In genomic region chr4:41132055-41132683, GRCh38 we compare ENCODE assay signal across 15 cellular contexts.
DNase-seq lines count a peak whose midpoint lies in the region; FAIRE-seq and TF ChIP-seq lines count a peak whose summit lies in the region.
"Had no signal": no experiment of that assay in that cellular context is flagged by ENCODE, and none has a peak within 500 bp of the region (broad histone marks: within the 10 kb centered on the region; RNA-seq: fewer than 3 reads in every experiment).

No MANE protein-coding gene starts in this region.

- no peaks in the 10 kb centered on the region; the same call in 1 of the 2 replicates for H3K79me1 ChIP-seq in H1 (ENCODE audit: low read depth, low read length)

- TF ChIP-seq CTCF in H1 (IDR thresholded peaks at IDR 0.05; ENCODE audit: control extremely low read depth in 1 of 3, insufficient read depth in 1 of 3, low read depth in 1 of 3, low read length in 3 of 3) (no peak), parathyroid adenoma (IDR thresholded peaks at IDR 0.05) (no peak), ovary (IDR thresholded peaks at IDR 0.05) (no peak), glutamatergic neuron (IDR thresholded peaks at IDR 0.05; ENCODE audit: partially characterized antibody, unreplicated experiment) (no peak)

- 89% methylated on average over 2 of the region's 2 CpGs; no CpG with 5 or more reads in 1 of the 2 experiments for WGBS in H1 (ENCODE audit: extremely low coverage in 1 of 2, insufficient coverage in 1 of 2, insufficient read length in 1 of 2, insufficient replicate concordance in 2 of 2, low coverage in 1 of 2, low lambda C conversion rate in 2 of 2, missing lambda C conversion rate in 1 of 2), 2 experiments
- WGBS in ovary, 3 donors: 56 to 74% (median 57%) methylated on average over 2 of the region's 2 CpGs

- H3K27ac Mint-ChIP-seq in activated naive CD4-positive, alpha-beta T cell treated with anti-CD3 and anti-CD28 coated beads, Interleukin-2, amount 10 ng/mL, durations not matched to agents 7 days and 5 days: no peak overlapping the region
- H3K27ac Mint-ChIP-seq in glutamatergic neuron (ENCODE audit: unreplicated experiment): no peak overlapping the region
- H3K27ac Mint-ChIP-seq: activated naive CD8-positive, alpha-beta T cell treated with anti-CD3 and anti-CD28 coated beads, Interleukin-2, amount 50 U/mL, for 24 hours; B cell had no signal

- H3K36me3 ChIP-seq in H1 (ENCODE audit: control insufficient read depth in 2 of 4, insufficient read depth in 4 of 4, low read length in 3 of 4) (no peaks in the 10 kb centered on the region), parathyroid adenoma (ENCODE audit: control insufficient read depth, insufficient read depth, low read length) (no peaks in the 10 kb centered on the region), ovary (no peaks in the 10 kb centered on the region)
- H3K36me3 ChIP-seq: uterus had no signal

- H2BK120ac ChIP-seq in H1 (replicated peaks; ENCODE audit: low read depth, low read length): no peak overlapping the region

- H3K56ac ChIP-seq in H1 (replicated peaks; ENCODE audit: insufficient read length, low read depth, low read length): no peak overlapping the region

- H3K27me3 ChIP-seq in H1 (replicated peaks in 1 of 4; ENCODE audit: control insufficient read depth in 3 of 4, extremely low read depth in 1 of 4, insufficient read depth in 3 of 4, low read length in 3 of 4) (no peaks in the 10 kb centered on the region), parathyroid adenoma (ENCODE audit: control insufficient read depth, insufficient read depth, low read length) (no peaks in the 10 kb centered on the region), ovary (no peaks in the 10 kb centered on the region)
- H3K27me3 ChIP-seq: uterus had no signal

- H3K4ac ChIP-seq in H1 (replicated peaks; ENCODE audit: insufficient read length, low read depth, low read length): no peak overlapping the region

- H2BK15ac ChIP-seq in H1 (ENCODE audit: low read length): no peak overlapping the region

- intact Hi-C loops in ovary (cut with DNase I): no loop called here

- TF ChIP-seq RAD21 in H1 (IDR thresholded peaks at IDR 0.05 in 1 of 2, conservative IDR thresholded peaks at IDR 0.05 in 1 of 2; ENCODE audit: low read depth in 2 of 2, low read length in 2 of 2): no peak

- H3K4me3 ChIP-seq in H1 (ENCODE audit: extremely low read depth in 1 of 4, insufficient read depth in 2 of 4, low read depth in 3 of 4, low read length in 4 of 4): no peak overlapping the region
- H3K4me3 ChIP-seq in parathyroid adenoma (ENCODE audit: low read depth, low read length): no peak overlapping the region
- H3K4me3 ChIP-seq in ovary: no peak overlapping the region
- H3K4me3 ChIP-seq: GM12878, PC-9, uterus had no signal

- TF ChIP-seq POLR2A in H1 (IDR thresholded peaks at IDR 0.05; ENCODE audit: control extremely low read depth in 1 of 2, low read depth in 2 of 2, low read length in 2 of 2) (no peak), ovary (IDR thresholded peaks at IDR 0.05) (no peak)

- H4K8ac ChIP-seq in H1 (ENCODE audit: extremely low read depth, insufficient read depth, low read length): no peak overlapping the region

- H3K9me3 ChIP-seq in H1 (ENCODE audit: insufficient read depth in 2 of 2, low read depth in 1 of 2, low read length in 1 of 2) (no peaks in the 10 kb centered on the region), parathyroid adenoma (ENCODE audit: control insufficient read depth, low read length) (no peaks in the 10 kb centered on the region), ovary (no peaks in the 10 kb centered on the region)
- H3K9me3 ChIP-seq: uterus had no signal

- no peak overlapping the region for H3K9ac ChIP-seq in H1 (replicated peaks in 1 of 4; ENCODE audit: extremely low read depth in 1 of 4, low read depth in 3 of 4, low read length in 3 of 4)
- H3K9ac ChIP-seq in parathyroid adenoma: no peak overlapping the region

- no peak overlapping the region for H2BK12ac ChIP-seq in H1 (ENCODE audit: low read depth, low read length)

- H3K4me1 ChIP-seq in H1 (replicated peaks in 1 of 4; ENCODE audit: control insufficient read depth in 3 of 4, insufficient read depth in 4 of 4, low read length in 3 of 4) (peaks cover 9 to 23% (median 14%) of the 10 kb centered on the region in 4 experiments), parathyroid adenoma (no peaks in the 10 kb centered on the region), ovary (ENCODE audit: insufficient read depth) (peaks cover 16% of the 10 kb centered on the region)

- peaks cover 3 to 34% of the 10 kb centered on the region in 2 experiments; a peak in 2 of 4 replicates for H3K79me2 ChIP-seq in H1 (ENCODE audit: control insufficient read depth in 1 of 2, insufficient read depth in 2 of 2, low read length in 2 of 2)
- peaks cover 2% of the 10 kb centered on the region for H3K79me2 ChIP-seq in parathyroid adenoma

- H3K23me2 ChIP-seq in H1 (ENCODE audit: low read depth, low read length): peaks cover 5% of the 10 kb centered on the region

- no peak overlapping the region for H2BK5ac ChIP-seq in H1 (ENCODE audit: low read depth, low read length)

- H2AK5ac ChIP-seq in H1 (ENCODE audit: low read depth, low read length): no peak overlapping the region

- no peaks in the 10 kb centered on the region for H3K9me3 Mint-ChIP-seq in activated naive CD4-positive, alpha-beta T cell treated with anti-CD3 and anti-CD28 coated beads, Interleukin-2, amount 10 ng/mL, durations not matched to agents 7 days and 5 days
- no peaks in the 10 kb centered on the region for H3K9me3 Mint-ChIP-seq in glutamatergic neuron (ENCODE audit: unreplicated experiment)
- H3K9me3 Mint-ChIP-seq: activated naive CD8-positive, alpha-beta T cell treated with anti-CD3 and anti-CD28 coated beads, Interleukin-2, amount 50 U/mL, for 24 hours had no signal

- TF ChIP-seq EP300 in H1 (IDR thresholded peaks at IDR 0.05; ENCODE audit: borderline replicate concordance in 1 of 2, low read depth in 2 of 2, low read length in 2 of 2) (no peak), ovary (IDR thresholded peaks at IDR 0.05) (no peak)

- H3K23ac ChIP-seq in H1 (ENCODE audit: insufficient read length): no peak overlapping the region

- no peak overlapping the region for H3K4me3 Mint-ChIP-seq in activated naive CD4-positive, alpha-beta T cell treated with anti-CD3 and anti-CD28 coated beads, Interleukin-2, amount 10 ng/mL, durations not matched to agents 7 days and 5 days
- H3K4me3 Mint-ChIP-seq in glutamatergic neuron (ENCODE audit: unreplicated experiment): no peak overlapping the region
- H3K4me3 Mint-ChIP-seq: activated naive CD8-positive, alpha-beta T cell treated with anti-CD3 and anti-CD28 coated beads, Interleukin-2, amount 50 U/mL, for 24 hours; B cell had no signal

- H3K4me1 Mint-ChIP-seq in activated naive CD4-positive, alpha-beta T cell treated with anti-CD3 and anti-CD28 coated beads, Interleukin-2, amount 10 ng/mL, durations not matched to agents 7 days and 5 days: no peaks in the 10 kb centered on the region
- peaks cover 8% of the 10 kb centered on the region for H3K4me1 Mint-ChIP-seq in glutamatergic neuron (ENCODE audit: low read depth, unreplicated experiment)
- H3K4me1 Mint-ChIP-seq: activated naive CD8-positive, alpha-beta T cell treated with anti-CD3 and anti-CD28 coated beads, Interleukin-2, amount 50 U/mL, for 24 hours; B cell had no signal

- no peaks in the 10 kb centered on the region for H4K20me1 ChIP-seq in H1 (replicated peaks in 1 of 2; ENCODE audit: control insufficient read depth in 1 of 2, insufficient read depth in 2 of 2, low read length in 2 of 2)

- peak overlapping the region; percentile 15 for H4K5ac ChIP-seq in H1 (ENCODE audit: insufficient read length, low read depth, low read length)

- no peaks in the 10 kb centered on the region for H3K36me3 Mint-ChIP-seq in activated naive CD4-positive, alpha-beta T cell treated with anti-CD3 and anti-CD28 coated beads, Interleukin-2, amount 10 ng/mL, durations not matched to agents 7 days and 5 days
- H3K36me3 Mint-ChIP-seq in glutamatergic neuron (ENCODE audit: unreplicated experiment): no peaks in the 10 kb centered on the region

- no peak for FAIRE-seq in H1 (lab: Jason Lieb, UNC)
- FAIRE-seq: GM12878 had no signal

- CTCF ChIA-PET in H1 (lab: Charles Lee; ENCODE audit: partially characterized antibody): interaction anchor here (0.6 to 2.7 kb wide), 4 partner anchors 9 to 1007 kb away, joined by 3 to 12 read pairs (median 6); no protein-coding TSS in a partner anchor
- CTCF ChIA-PET in activated naive CD4-positive, alpha-beta T cell treated with anti-CD3 and anti-CD28 coated beads, Interleukin-2, amount 10 ng/mL, durations not matched to agents 7 days and 5 days (lab: Charles Lee): no interaction called here

- H3K27ac ChIP-seq in H1 (ENCODE audit: low read depth, low read length) (no peak overlapping the region), parathyroid adenoma (no peak overlapping the region), ovary (no peak overlapping the region)
- H3K27ac ChIP-seq: PC-9, uterus had no signal

- H2AFZ ChIP-seq in H1 (ENCODE audit: low read length): no peak overlapping the region
- H2AFZ ChIP-seq in parathyroid adenoma: no peak overlapping the region
- H2AFZ ChIP-seq: PC-9 had no signal

- no peak overlapping the region for H3K18ac ChIP-seq in H1 (ENCODE audit: extremely low read depth, low read length)

- no peak overlapping the region for H4K91ac ChIP-seq in H1 (replicated peaks; ENCODE audit: insufficient read length, low read length)

- no peak overlapping the region for H3K14ac ChIP-seq in H1 (ENCODE audit: insufficient read length)

- peak; percentile 63 for DNase-seq in DMS53 treated with DMSO at 0.1 percent for 48 hours (lab: John Stamatoyannopoulos, UW; ENCODE audit: unreplicated experiment)
- peak; percentile 54 for DNase-seq in NCI-H1092 treated with DMSO at 0.1 percent for 48 hours (lab: John Stamatoyannopoulos, UW)
- no peak for DNase-seq in H1 (ENCODE audit: low read depth in 1 of 2, low spot score in 2 of 2)
- no peak for DNase-seq in activated naive CD4-positive, alpha-beta T cell treated with anti-CD3 and anti-CD28 coated beads, Interleukin-2, amount 10 ng/mL, durations not matched to agents 7 days and 5 days
- no peak for DNase-seq in ovary
- no peak for DNase-seq in glutamatergic neuron
- DNase-seq in D341Med (ENCODE audit: low spot score): no peak
- DNase-seq: activated naive CD8-positive, alpha-beta T cell treated with anti-CD3 and anti-CD28 coated beads, Interleukin-2, amount 50 U/mL, for 24 hours; GOT3; PC-9; posterior cingulate gyrus; uterus had no signal

- H3K4me2 ChIP-seq in H1 (ENCODE audit: insufficient read depth in 1 of 2, low read depth in 2 of 2, low read length in 2 of 2) (no peak overlapping the region), parathyroid adenoma (ENCODE audit: low read length) (peak overlapping the region; percentile 10)
- H3K4me2 ChIP-seq: PC-9 had no signal

- no peak overlapping the region for H2BK20ac ChIP-seq in H1 (ENCODE audit: low read length)

- POLR2A ChIA-PET in H1 (lab: Charles Lee; ENCODE audit: partially characterized antibody): interaction anchor here (0.7 to 5.3 kb wide), 5 partner anchors 9 to 124 kb away, joined by 3 to 23 read pairs (median 4); partner anchors contain the start of gene UCHL1

- H3K27me3 Mint-ChIP-seq in activated naive CD4-positive, alpha-beta T cell treated with anti-CD3 and anti-CD28 coated beads, Interleukin-2, amount 10 ng/mL, durations not matched to agents 7 days and 5 days: no peaks in the 10 kb centered on the region
- peaks cover 3% of the 10 kb centered on the region for H3K27me3 Mint-ChIP-seq in glutamatergic neuron (ENCODE audit: unreplicated experiment)

TF ChIP-seq in H1, 55 proteins besides CTCF, POLR2A, EP300 and RAD21 (continues in another document):
- no peak for TF ChIP-seq SIRT6 (IDR thresholded peaks at IDR 0.05; ENCODE audit: low read length)

Comparison
In these comparisons a context has a peak if more than half of its experiments do, and no peak if none do; other contexts are left out.
1. DNase-seq: peak in DMS53 treated with DMSO at 0.1 percent for 48 hours (single experiment) and NCI-H1092 treated with DMSO at 0.1 percent for 48 hours (single experiment); none in H1 (0 of 2), activated naive CD4-positive, alpha-beta T cell treated with anti-CD3 and anti-CD28 coated beads, Interleukin-2, amount 10 ng/mL, durations not matched to agents 7 days and 5 days (single experiment), ovary (0 of 5), glutamatergic neuron (single experiment) and D341Med (single experiment).